In genomic region chr17:45311762-45312476, GRCh38 we compare ENCODE assay signal across 1 cellular context.
TF ChIP-seq lines count a peak whose summit lies in the region.

No MANE protein-coding gene starts in this region.

TF ChIP-seq in GM23338, 12 proteins besides CTCF, POLR2A, EP300 and RAD21 (continued from another document):
- no peak for TF ChIP-seq ZNF462 (CRISPR knock-in tag; IDR thresholded peaks at IDR 0.05)
- TF ChIP-seq STAT1 (IDR thresholded peaks at IDR 0.05; ENCODE audit: unreplicated experiment), result no peak
- no peak for TF ChIP-seq ZNF114 (CRISPR knock-in tag; IDR thresholded peaks at IDR 0.05)
- no peak for TF ChIP-seq ZNF331 (CRISPR knock-in tag; IDR thresholded peaks at IDR 0.05; ENCODE audit: low read depth)
- TF ChIP-seq EZH2 (IDR thresholded peaks at IDR 0.05; ENCODE audit: low read depth, unreplicated experiment), result no peak
